Comparison of ENCODE assay signal across 19 cellular contexts in genomic region chr11:27528711-27529110, GRCh38.
"Had no signal": no experiment of that assay in that cellular context is flagged by ENCODE, and none has a peak within 500 bp of the region (broad histone marks: within the 10 kb centered on the region; RNA-seq: fewer than 3 reads in every experiment).

No MANE protein-coding gene starts in this region.

- H3K9me3 Mint-ChIP-seq: activated CD4-positive, alpha-beta memory T cell treated with anti-CD3 and anti-CD28 coated beads for 36 hours; activated T-cell treated with anti-CD3 and anti-CD28 coated beads, Interleukin-2, amount 50 U/mL, for 24 hours; endodermal cell; natural killer cell had no signal

- H3K4me1 Mint-ChIP-seq: endodermal cell, natural killer cell had no signal

- H3K4me3 Mint-ChIP-seq: activated CD4-positive, alpha-beta memory T cell treated with anti-CD3 and anti-CD28 coated beads for 36 hours; activated T-cell treated with anti-CD3 and anti-CD28 coated beads, Interleukin-2, amount 50 U/mL, for 24 hours; endodermal cell; natural killer cell had no signal

- H3K9me3 ChIP-seq: left lung, neutrophil, transverse colon, vagina had no signal

- H3K27me3 Mint-ChIP-seq: activated CD4-positive, alpha-beta memory T cell treated with anti-CD3 and anti-CD28 coated beads for 36 hours; activated T-cell treated with anti-CD3 and anti-CD28 coated beads, Interleukin-2, amount 50 U/mL, for 24 hours had no signal

- H3K27me3 ChIP-seq: dorsolateral prefrontal cortex, left lung, neutrophil, transverse colon, vagina had no signal

- DNase-seq: activated CD4-positive, alpha-beta memory T cell treated with anti-CD3 and anti-CD28 coated beads for 36 hours; activated effector memory CD4-positive, alpha-beta T cell treated with Interleukin-2 at 50 U/mL for 16 hours; activated naive CD4-positive, alpha-beta T cell treated with anti-CD3 and anti-CD28 coated beads, Interleukin-2, amount 50 U/mL, for 16 hours; activated T-cell treated with anti-CD3 and anti-CD28 coated beads, Interleukin-2, amount 50 U/mL, for 24 hours; dorsolateral prefrontal cortex; endodermal cell; erythroblast; islet precursor cell; left lung; mesenchymal stem cell; natural killer cell; stimulated activated CD4-positive, alpha-beta T cell treated with anti-CD3 and anti-CD28 coated beads, Interleukin-15, amount 100 ng/mL, for 24 hours; stimulated activated CD4-positive, alpha-beta T cell treated with anti-CD3 and anti-CD28 coated beads, Interleukin-4, amount 100 ng/mL, for 24 hours; stimulated activated naive CD4-positive, alpha-beta T cell treated with Interleukin-2 at 50 U/mL for 16 hours; T1000; transverse colon had no signal

- H3K4me3 ChIP-seq: dorsolateral prefrontal cortex, left lung, skin epidermis, transverse colon, vagina had no signal

- H3K4me1 ChIP-seq: left lung, transverse colon, vagina had no signal

- H3K36me3 ChIP-seq: left lung, neutrophil, transverse colon, vagina had no signal

- H3K36me3 Mint-ChIP-seq: activated CD4-positive, alpha-beta memory T cell treated with anti-CD3 and anti-CD28 coated beads for 36 hours; natural killer cell had no signal

- ATAC-seq: left lung, natural killer cell had no signal

- H3K27ac ChIP-seq: dorsolateral prefrontal cortex, left lung, neutrophil, skin epidermis, transverse colon, vagina had no signal

- H3K27ac Mint-ChIP-seq: activated CD4-positive, alpha-beta memory T cell treated with anti-CD3 and anti-CD28 coated beads for 36 hours; activated T-cell treated with anti-CD3 and anti-CD28 coated beads, Interleukin-2, amount 50 U/mL, for 24 hours; endodermal cell; natural killer cell had no signal
